7 cellular contexts compared by ENCODE assay signal in genomic region chr10:96512997-96513685, GRCh38. TPM values are rescaled to one million over a fixed set of nuclear protein-coding genes. Genes with fewer than 3 reads are reported as not detected.
DNase-seq lines count a peak whose midpoint lies in the region; ATAC-seq and TF ChIP-seq lines count a peak whose summit lies in the region.

No MANE protein-coding gene starts in this region.

- H3K27me3 Mint-ChIP-seq in endothelial cell (ENCODE audit: unreplicated experiment) (peaks cover 16% of the 10 kb centered on the region), naive B cell (peaks cover 8 to 28% (median 20%) of the 10 kb centered on the region in 3 donors)

- ATAC-seq in GM18511 (IDR thresholded peaks at IDR 0.05; ENCODE audit: unreplicated experiment) = peak; percentile 57
- ATAC-seq in HG02678 (IDR thresholded peaks at IDR 0.05; ENCODE audit: unreplicated experiment) = peak; percentile 53
- peak; percentile 60 to 67 for ATAC-seq in naive B cell (ENCODE audit: low read depth in 2 of 2)

- no peaks in the 10 kb centered on the region for H3K36me3 Mint-ChIP-seq in endothelial cell (ENCODE audit: low read depth, unreplicated experiment)
- no peaks in the 10 kb centered on the region for H3K36me3 Mint-ChIP-seq in naive B cell

- peak overlapping the region; percentile 85 for H3K4me3 Mint-ChIP-seq in endothelial cell (ENCODE audit: unreplicated experiment)
- H3K4me3 Mint-ChIP-seq in naive B cell = peak overlapping the region; percentile 81 to 91 (median 88)

- H3K27ac Mint-ChIP-seq in endothelial cell (ENCODE audit: unreplicated experiment) (no peak overlapping the region), naive B cell (peak overlapping the region in 1 of 6 donors; percentile 21)

- H3K4me1 Mint-ChIP-seq in endothelial cell (ENCODE audit: unreplicated experiment) (peaks cover 11% of the 10 kb centered on the region), naive B cell (peaks cover 20 to 31% (median 21%) of the 10 kb centered on the region in 3 donors)

- DNase-seq in T-helper 9 cell (peak; percentile 28), endothelial cell (ENCODE audit: low spot score) (no peak), naive B cell (peak; percentile 55), islet precursor cell (no peak), DMS153 treated with DMSO at 0.1 percent for 48 hours (lab: John Stamatoyannopoulos, UW; ENCODE audit: unreplicated experiment) (no peak)

- no peak for TF ChIP-seq CTCF in endothelial cell (IDR thresholded peaks at IDR 0.05; ENCODE audit: unreplicated experiment)

- H3K9me3 Mint-ChIP-seq in endothelial cell (ENCODE audit: unreplicated experiment) (no peaks in the 10 kb centered on the region), naive B cell (no peaks in the 10 kb centered on the region)

RNA-seq across cellular contexts. Expression of gene TLL2, which starts 0.6 kb away (rescaled TPM):
- 0.41 TPM for total RNA-seq in endothelial cell (ENCODE audit: unreplicated experiment)
- under 1 TPM in 4 of 6 donors, not detected in 2; 0.03 to 0.77 (median 0.32) TPM for polyA plus RNA-seq in naive B cell (ENCODE audit: low read depth in 6 of 6)

Comparison
In these comparisons a context has a peak if more than half of its experiments do, and no peak if none do; other contexts are left out.
1. DNase-seq: peak in T-helper 9 cell (single experiment) and naive B cell (single experiment); none in endothelial cell (single experiment), islet precursor cell (single experiment) and DMS153 treated with DMSO at 0.1 percent for 48 hours (single experiment).
2. Peak in every context shown above with its lines, with median percentiles within 50 percentile points of each other: ATAC-seq.